8 cellular contexts compared by ENCODE assay signal in the genomic region with DNA sequence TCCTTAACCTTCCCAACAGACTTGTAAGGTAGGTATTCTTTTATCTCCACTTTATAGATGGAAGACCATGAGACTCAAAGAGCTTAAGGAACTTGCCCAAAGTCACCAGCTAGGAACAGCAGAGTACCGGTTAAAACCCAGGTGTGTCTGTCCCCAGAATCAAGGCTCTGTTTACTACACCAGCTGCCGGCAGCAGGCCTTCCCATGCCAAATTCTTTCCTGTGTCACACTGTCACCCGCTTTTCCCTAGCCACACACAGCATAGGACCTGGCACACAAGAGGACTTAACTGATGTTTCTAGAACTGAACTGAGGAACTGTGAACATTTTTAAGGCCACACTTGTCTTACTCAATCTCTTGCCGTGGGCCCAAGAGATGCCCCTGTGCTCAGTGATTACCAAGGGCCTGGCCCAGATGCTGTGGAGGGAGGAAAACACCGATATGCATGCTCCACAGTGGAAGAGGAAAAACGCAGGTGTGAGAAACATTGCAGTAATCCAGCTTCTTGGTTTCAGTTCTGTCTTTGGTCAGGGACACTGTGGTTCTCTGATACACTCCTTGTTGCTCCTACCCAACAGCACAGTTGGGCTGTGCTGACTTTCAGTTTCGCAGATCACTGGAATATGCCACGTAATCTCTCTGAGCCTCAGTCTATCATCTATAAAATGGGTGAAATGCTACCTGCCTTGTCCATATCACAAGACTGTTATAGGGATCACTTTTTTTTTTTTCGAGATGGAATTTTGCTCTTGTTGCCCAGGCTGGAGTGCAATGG. TPM values are rescaled to one million over a fixed set of nuclear protein-coding genes. Genes with fewer than 3 reads are reported as not detected.
DNase-seq lines count a peak whose midpoint lies in the region; ATAC-seq and TF ChIP-seq lines count a peak whose summit lies in the region.

No MANE protein-coding gene starts in this region.

- H3K36me3 ChIP-seq in CD8-positive, alpha-beta memory T cell (ENCODE audit: insufficient read depth, low read length) = no peaks in the 10 kb centered on the region

- H3K36me3 Mint-ChIP-seq in CD8-positive, alpha-beta memory T cell = no peaks in the 10 kb centered on the region
- peaks cover 3% of the 10 kb centered on the region for H3K36me3 Mint-ChIP-seq in effector memory CD8-positive, alpha-beta T cell (ENCODE audit: insufficient read depth)

- ATAC-seq in GM19395 (IDR thresholded peaks at IDR 0.05; ENCODE audit: unreplicated experiment) (peak; percentile 91), HG03439 (IDR thresholded peaks at IDR 0.05; ENCODE audit: unreplicated experiment) (peak; percentile 74)
- peak; percentile 83 for ATAC-seq in effector memory CD8-positive, alpha-beta T cell (replicated peaks)

- H3K27me3 Mint-ChIP-seq in CD8-positive, alpha-beta memory T cell = no peaks in the 10 kb centered on the region
- no peaks in the 10 kb centered on the region for H3K27me3 Mint-ChIP-seq in effector memory CD8-positive, alpha-beta T cell

- no peaks in the 10 kb centered on the region for H3K9me3 ChIP-seq in CD8-positive, alpha-beta memory T cell (ENCODE audit: low read length)

- no peaks in the 10 kb centered on the region for H3K9me3 Mint-ChIP-seq in CD8-positive, alpha-beta memory T cell
- H3K9me3 Mint-ChIP-seq in effector memory CD8-positive, alpha-beta T cell = no peaks in the 10 kb centered on the region

- no peak overlapping the region for H3K4me3 ChIP-seq in CD8-positive, alpha-beta memory T cell (ENCODE audit: low read length)
- H3K4me3 ChIP-seq in foreskin fibroblast (ENCODE audit: low read depth in 1 of 2, low read length in 2 of 2) = no peak overlapping the region

- H3K27ac ChIP-seq in CD8-positive, alpha-beta memory T cell (ENCODE audit: low read depth, low read length) = no peak overlapping the region

- peak overlapping the region; percentile 51 to 84 (median 67) for H3K4me3 Mint-ChIP-seq in CD8-positive, alpha-beta memory T cell
- peak overlapping the region; percentile 73 to 74 for H3K4me3 Mint-ChIP-seq in effector memory CD8-positive, alpha-beta T cell

- H3K27me3 ChIP-seq in CD8-positive, alpha-beta memory T cell (ENCODE audit: insufficient read depth, low read length, poor library complexity, severe bottlenecking) = no peaks in the 10 kb centered on the region

- H3K4me1 ChIP-seq in CD8-positive, alpha-beta memory T cell (ENCODE audit: insufficient read depth, low read length) = peaks cover 7% of the 10 kb centered on the region

- peaks cover 16 to 20% (median 19%) of the 10 kb centered on the region in 3 donors for H3K4me1 Mint-ChIP-seq in CD8-positive, alpha-beta memory T cell
- H3K4me1 Mint-ChIP-seq in effector memory CD8-positive, alpha-beta T cell (ENCODE audit: low read depth in 2 of 2) = peaks cover 16% of the 10 kb centered on the region in 2 donors

- TF ChIP-seq CTCF in foreskin fibroblast (IDR thresholded peaks at IDR 0.05; ENCODE audit: low read depth, low read length) = no peak

- DNase-seq in CD8-positive, alpha-beta memory T cell = no peak
- DNase-seq in effector memory CD8-positive, alpha-beta T cell = no peak
- DNase-seq in NCI-H187 treated with DMSO at 0.1 percent for 48 hours (lab: John Stamatoyannopoulos, UW) = no peak
- no peak for DNase-seq in UCSD-AML1 (lab: John Stamatoyannopoulos, UW; ENCODE audit: unreplicated experiment)
- no peak for DNase-seq in AG08395 (ENCODE audit: low spot score)
- DNase-seq in foreskin fibroblast = no peak

- peak overlapping the region in 7 of 8 donors; percentile 63 to 95 (median 83) for H3K27ac Mint-ChIP-seq in CD8-positive, alpha-beta memory T cell
- peak overlapping the region; percentile 31 to 47 for H3K27ac Mint-ChIP-seq in effector memory CD8-positive, alpha-beta T cell

- CTCF ChIA-PET in CD8-positive, alpha-beta memory T cell (lab: Charles Lee) = interaction anchor here (0.7 to 10.5 kb wide), 8 partner anchors 10 to 171 kb away, joined by 3 to 77 read pairs (median 4); partner anchors contain the start of genes ITLN2 and LY9

- POLR2A ChIA-PET in CD8-positive, alpha-beta memory T cell (lab: Charles Lee) = interaction anchor here (1.0 kb wide), 1 partner anchor 14 kb away, joined by 3 read pairs; the partner anchor contains the start of gene LY9

RNA-seq across cellular contexts. Expression of gene LY9, which starts 13.9 kb away (rescaled TPM):
- 10 to 100 TPM; 16.4 to 16.5 TPM for total RNA-seq in CD8-positive, alpha-beta memory T cell
- polyA plus RNA-seq in CD8-positive, alpha-beta memory T cell = 206 TPM

RNA-seq across cellular contexts. Expression of gene SLAMF7, which starts 43.1 kb away (rescaled TPM):
- total RNA-seq in CD8-positive, alpha-beta memory T cell = 10 to 100 TPM; 79.5 to 97.4 TPM
- 165 TPM for polyA plus RNA-seq in CD8-positive, alpha-beta memory T cell
